ENCODE assay signal across 10 cellular contexts in genomic region chrX:13697440-13697839, GRCh38. TPM values are rescaled to one million over a fixed set of nuclear protein-coding genes. Genes with fewer than 3 reads are reported as not detected.
DNase-seq lines count a peak whose midpoint lies in the region; ATAC-seq lines count a peak whose summit lies in the region.
"Had no signal": no experiment of that assay in that cellular context is flagged by ENCODE, and none has a peak within 500 bp of the region (broad histone marks: within the 10 kb centered on the region; RNA-seq: fewer than 3 reads in every experiment).

No MANE protein-coding gene starts in this region.

- no peak overlapping the region for H3K14ac ChIP-seq in mesenchymal stem cell (ENCODE audit: low read length in 2 of 2)

- no peak overlapping the region for H4K8ac ChIP-seq in mesenchymal stem cell (ENCODE audit: low read length)

- no peaks in the 10 kb centered on the region for H3K79me1 ChIP-seq in mesenchymal stem cell (replicated peaks; ENCODE audit: low read length, poor library complexity, severe bottlenecking)

- peaks cover 5% of the 10 kb centered on the region for H3K36me3 Mint-ChIP-seq in memory B cell

- peak; percentile 66 for DNase-seq in Karpas-422
- peak in 1 of 2 donors; percentile 11 for DNase-seq in memory B cell (ENCODE audit: low spot score in 2 of 2)
- DNase-seq in pons (ENCODE audit: low spot score): no peak
- DNase-seq in activated CD4-positive, alpha-beta T cell treated with anti-CD3 and anti-CD28 coated beads, Interleukin-2, amount 50 U/mL, for 1 hour: no peak
- DNase-seq in mesenchymal stem cell: no peak
- DNase-seq in effector CD4-positive, alpha-beta T cell: no peak
- DNase-seq: NCI-H345 had no signal

- H2BK15ac ChIP-seq in mesenchymal stem cell (ENCODE audit: low read depth, poor library complexity, severe bottlenecking): no peak overlapping the region

- no peak overlapping the region for H3K4ac ChIP-seq in mesenchymal stem cell (ENCODE audit: low read depth in 1 of 2, low read length in 2 of 2)

- H3K4me3 ChIP-seq in Karpas-422 (ENCODE audit: low read length): peak overlapping the region; percentile 29; the same call in 1 of the 2 replicates
- H3K4me3 ChIP-seq in mesenchymal stem cell (ENCODE audit: insufficient read depth in 1 of 2, low read depth in 1 of 2, low read length in 2 of 2): no peak overlapping the region

- H4K20me1 ChIP-seq in Karpas-422 (ENCODE audit: insufficient read depth, low read depth, low read length): peaks cover 20% of the 10 kb centered on the region

- H2AFZ ChIP-seq in Karpas-422 (ENCODE audit: low read length) (no peak overlapping the region), mesenchymal stem cell (ENCODE audit: low read depth, low read length) (no peak overlapping the region)

- ATAC-seq in GM18517 (IDR thresholded peaks at IDR 0.05; ENCODE audit: unreplicated experiment) (peak; percentile 66), GM21786 (IDR thresholded peaks at IDR 0.05; ENCODE audit: unreplicated experiment) (peak; percentile 60), memory B cell (ENCODE audit: low read depth) (peak; percentile 75)

- H3K9me3 ChIP-seq in Karpas-422 (ENCODE audit: low read length) (no peaks in the 10 kb centered on the region), mesenchymal stem cell (ENCODE audit: control insufficient read depth, low read length) (no peaks in the 10 kb centered on the region)

- H3K4me1 ChIP-seq in Karpas-422 (ENCODE audit: low read length) (peaks cover 91% of the 10 kb centered on the region), mesenchymal stem cell (ENCODE audit: control insufficient read depth, insufficient read depth, low read depth, low read length) (peaks cover 5% of the 10 kb centered on the region)

- WGBS in mesenchymal stem cell: no CpG with 5 or more reads among the region's 2 CpGs

- H3K4me2 ChIP-seq in Karpas-422 (ENCODE audit: low read depth, low read length, poor library complexity, severe bottlenecking) (peak overlapping the region; percentile 40), mesenchymal stem cell (ENCODE audit: low read length, poor library complexity, severe bottlenecking) (no peak overlapping the region)

- no peaks in the 10 kb centered on the region for H3K27me3 ChIP-seq in Karpas-422 (ENCODE audit: low read length)
- H3K27me3 ChIP-seq in mesenchymal stem cell (ENCODE audit: control insufficient read depth in 1 of 2, insufficient read depth in 1 of 2, low read length in 2 of 2): peaks cover 0 to 9% of the 10 kb centered on the region in 2 experiments

- H2BK5ac ChIP-seq in mesenchymal stem cell (ENCODE audit: low read depth, low read length, poor library complexity, severe bottlenecking): no peak overlapping the region

- peak overlapping the region; percentile 59 for H3K27ac Mint-ChIP-seq in memory B cell

- no peaks in the 10 kb centered on the region for H3K9me3 Mint-ChIP-seq in memory B cell

- H3K27ac ChIP-seq in Karpas-422 (ENCODE audit: low read length): peak overlapping the region; percentile 80
- no peak overlapping the region for H3K27ac ChIP-seq in mesenchymal stem cell (ENCODE audit: low read length, poor library complexity, severe bottlenecking)
- H3K27ac ChIP-seq: VCaP had no signal

- no peaks in the 10 kb centered on the region for H3K9me2 ChIP-seq in Karpas-422 (replicated peaks; ENCODE audit: insufficient read depth, low read length)

- H2BK120ac ChIP-seq in mesenchymal stem cell (ENCODE audit: low read depth, low read length): no peak overlapping the region

- no peak overlapping the region for H2AK5ac ChIP-seq in mesenchymal stem cell (ENCODE audit: low read length, severe bottlenecking)

- no peak overlapping the region for H2BK12ac ChIP-seq in mesenchymal stem cell (ENCODE audit: low read length in 2 of 2)

- peaks cover 52% of the 10 kb centered on the region for H3K4me1 Mint-ChIP-seq in memory B cell

- H3K36me3 ChIP-seq in Karpas-422 (ENCODE audit: insufficient read depth, low read length) (0 out of 2 replicates have a peak, but pooled peaks cover 2% of the 10 kb centered on the region), mesenchymal stem cell (ENCODE audit: control insufficient read depth in 1 of 2, insufficient read depth in 2 of 2, low read depth in 1 of 2, low read length in 2 of 2) (peaks cover 0 to 9% of the 10 kb centered on the region in 2 experiments)

- no peak overlapping the region for H3K18ac ChIP-seq in mesenchymal stem cell (ENCODE audit: low read depth in 1 of 2, low read length in 2 of 2)

- peak overlapping the region; percentile 59 for H3K4me3 Mint-ChIP-seq in memory B cell

- no peak overlapping the region for H4K91ac ChIP-seq in mesenchymal stem cell (ENCODE audit: low read length)

- no peak overlapping the region for H3K23ac ChIP-seq in mesenchymal stem cell (ENCODE audit: low read length in 2 of 2)

- H3K79me2 ChIP-seq in Karpas-422 (ENCODE audit: low read length): peaks cover 97% of the 10 kb centered on the region

- H3K9ac ChIP-seq in Karpas-422 (ENCODE audit: low read length) (no peak overlapping the region), mesenchymal stem cell (ENCODE audit: low read length) (no peak overlapping the region)

- H3K27me3 Mint-ChIP-seq in memory B cell: no peaks in the 10 kb centered on the region

RNA-seq across cellular contexts. Expression of gene RAB9A, which starts 8.5 kb away (rescaled TPM):
- 56.6 and 59.3 TPM in 2 replicates for total RNA-seq in Karpas-422 (2014; rRNA removed; shearing (Covaris generic); ENCODE audit: low replicate concordance)
- 23.9 TPM for polyA plus RNA-seq in mesenchymal stem cell (2013, experiment 1 of 2)
- polyA plus RNA-seq in mesenchymal stem cell (2013, experiment 2 of 2): 25.8 TPM

RNA-seq across cellular contexts. Expression of gene TRAPPC2, which starts 37.0 kb away (rescaled TPM):
- total RNA-seq in Karpas-422 (2014; rRNA removed; shearing (Covaris generic); ENCODE audit: low replicate concordance): 29.5 and 60.5 TPM in 2 replicates
- polyA plus RNA-seq in mesenchymal stem cell (2013, experiment 1 of 2): 6.8 TPM
- polyA plus RNA-seq in mesenchymal stem cell (2013, experiment 2 of 2): 8.0 TPM

RNA-seq across cellular contexts. Expression of gene OFD1, which starts 37.1 kb away (rescaled TPM):
- 68.4 and 76.3 TPM in 2 replicates for total RNA-seq in Karpas-422 (2014; rRNA removed; shearing (Covaris generic); ENCODE audit: low replicate concordance)
- polyA plus RNA-seq in mesenchymal stem cell (2013, experiment 1 of 2): 9.2 TPM
- polyA plus RNA-seq in mesenchymal stem cell (2013, experiment 2 of 2): 7.8 TPM

RNA-seq across cellular contexts. Expression of gene TCEANC, which starts 44.5 kb away (rescaled TPM):
- total RNA-seq in Karpas-422 (2014; rRNA removed; shearing (Covaris generic); ENCODE audit: low replicate concordance): 3.4 and 4.3 TPM in 2 replicates
- 0.86 TPM for polyA plus RNA-seq in mesenchymal stem cell (2013, experiment 1 of 2)
- 0.79 TPM for polyA plus RNA-seq in mesenchymal stem cell (2013, experiment 2 of 2)
